In the genomic region with DNA sequence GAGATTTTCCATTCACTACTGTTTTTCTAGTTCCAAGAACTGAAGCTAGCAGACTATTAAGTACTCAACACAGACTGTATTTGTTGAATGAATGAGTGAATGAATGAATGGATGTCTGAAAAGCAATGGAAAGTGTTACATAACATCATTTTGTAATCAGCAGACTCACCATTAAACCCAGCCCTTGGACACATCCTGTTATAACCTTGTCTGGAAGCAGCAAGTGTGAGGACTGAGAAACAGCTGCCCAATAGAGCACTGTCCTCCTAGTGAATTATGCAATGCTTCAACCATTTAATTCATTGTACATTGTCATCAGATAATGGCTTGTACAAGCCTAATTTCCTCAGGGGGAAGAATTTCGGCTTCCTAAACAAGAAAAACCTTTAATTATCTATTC, we compare ENCODE assay signal across 14 cellular contexts.
"Had no signal": no experiment of that assay in that cellular context is flagged by ENCODE, and none has a peak within 500 bp of the region (broad histone marks: within the 10 kb centered on the region; RNA-seq: fewer than 3 reads in every experiment).

No MANE protein-coding gene starts in this region.

- ATAC-seq: left lobe of liver had no signal

- H3K27ac Mint-ChIP-seq: activated naive CD4-positive, alpha-beta T cell treated with anti-CD3 and anti-CD28 coated beads, Interleukin-2, amount 10 ng/mL, durations not matched to agents 7 days and 5 days; activated T-helper 2 cell treated with anti-CD3 and anti-CD28 coated beads, Interferon-gamma antibody, Interleukin-2, Interleukin-4, amounts not matched to agents 10 μg/mL and 5 μg/mL and 100 μg/mL, durations not matched to agents 14 hours and 24 hours and 36 hours; T-helper 1 cell treated with Interleukin-12 subunit alpha and Interleukin-12 subunit beta and Interleukin-4 antibody, amounts not matched to agents 30 μg/mL and 1 μg/mL, for 36 hours had no signal

- H3K4me1 ChIP-seq: adrenal gland, uterus had no signal

- H3K9me3 ChIP-seq: adrenal gland, ovary, uterus had no signal

- H3K27me3 Mint-ChIP-seq: activated naive CD4-positive, alpha-beta T cell treated with anti-CD3 and anti-CD28 coated beads, Interleukin-2, amount 10 ng/mL, durations not matched to agents 7 days and 5 days; central memory CD8-positive, alpha-beta T cell had no signal

- DNase-seq: activated CD4-positive, alpha-beta T cell treated with anti-CD3 and anti-CD28 coated beads for 4 hours; activated CD8-positive, alpha-beta memory T cell treated with anti-CD3 and anti-CD28 coated beads for 24 hours; activated naive CD4-positive, alpha-beta T cell treated with anti-CD3 and anti-CD28 coated beads, Interleukin-2, amount 10 ng/mL, durations not matched to agents 7 days and 5 days; adrenal gland; cortex of kidney; effector CD8-positive, alpha-beta T cell; ovary; stimulated activated CD4-positive, alpha-beta T cell treated with anti-CD3 and anti-CD28 coated beads, Interleukin-15, amount 100 ng/mL, for 24 hours; uterus had no signal

- H3K27me3 ChIP-seq: adrenal gland, ovary, uterus had no signal

- H3K4me1 Mint-ChIP-seq: neural crest cell had no signal

- H3K4me3 ChIP-seq: adrenal gland, ovary, uterus had no signal

- H3K36me3 ChIP-seq: adrenal gland, ovary, uterus had no signal

- H3K4me3 Mint-ChIP-seq: activated naive CD4-positive, alpha-beta T cell treated with anti-CD3 and anti-CD28 coated beads, Interleukin-2, amount 10 ng/mL, durations not matched to agents 7 days and 5 days; central memory CD8-positive, alpha-beta T cell; neural crest cell; T-helper 1 cell treated with Interleukin-12 subunit alpha and Interleukin-12 subunit beta and Interleukin-4 antibody, amounts not matched to agents 30 μg/mL and 1 μg/mL, for 36 hours had no signal

- H3K27ac ChIP-seq: adrenal gland, ovary, uterus had no signal
